Comparison of ENCODE assay signal across 8 cellular contexts in the genomic region with DNA sequence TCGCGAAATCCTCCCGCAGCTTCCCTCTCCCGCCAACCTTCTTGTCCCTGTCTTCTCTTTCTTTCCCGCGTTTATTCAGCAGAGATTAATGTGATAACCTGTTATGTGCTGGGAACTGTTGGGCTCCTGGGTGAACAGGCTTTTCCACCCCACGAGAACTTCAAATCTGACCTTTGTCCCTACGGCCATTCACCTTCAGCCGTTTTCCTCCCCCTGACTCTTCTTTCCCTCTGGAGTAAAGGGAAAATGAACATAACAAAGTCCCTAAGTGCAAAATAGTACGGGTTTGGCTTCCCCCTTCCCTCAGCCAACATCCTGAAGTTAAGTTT. TPM values are rescaled to one million over a fixed set of nuclear protein-coding genes. Genes with fewer than 3 reads are reported as not detected.
DNase-seq lines count a peak whose midpoint lies in the region; ATAC-seq lines count a peak whose summit lies in the region.

No MANE protein-coding gene starts in this region.

- H3K4me3 ChIP-seq in iPS-18c (ENCODE audit: insufficient read depth, low read depth, low read length) = peak overlapping the region; percentile 47; the same call in 1 of the 2 replicates

- peaks cover 9% of the 10 kb centered on the region for H3K4me1 Mint-ChIP-seq in activated naive CD8-positive, alpha-beta T cell treated with anti-CD3 and anti-CD28 coated beads, Interleukin-2, amount 10 ng/mL, durations not matched to agents 7 days and 5 days
- peaks cover 17% of the 10 kb centered on the region for H3K4me1 Mint-ChIP-seq in stimulated activated naive CD8-positive, alpha-beta T cell treated with anti-CD3 and anti-CD28 coated beads, Interleukin-15, amount 100 ng/mL, for 72 hours

- H3K9me3 Mint-ChIP-seq in activated naive CD8-positive, alpha-beta T cell treated with anti-CD3 and anti-CD28 coated beads, Interleukin-2, amount 10 ng/mL, durations not matched to agents 7 days and 5 days = no peaks in the 10 kb centered on the region
- H3K9me3 Mint-ChIP-seq in stimulated activated naive CD8-positive, alpha-beta T cell treated with anti-CD3 and anti-CD28 coated beads, Interleukin-15, amount 100 ng/mL, for 72 hours = no peaks in the 10 kb centered on the region

- ATAC-seq in HG02943 (IDR thresholded peaks at IDR 0.05; ENCODE audit: low read depth, unreplicated experiment) = peak; percentile 10
- ATAC-seq in activated naive CD8-positive, alpha-beta T cell treated with anti-CD3 and anti-CD28 coated beads, Interleukin-2, amount 10 ng/mL, durations not matched to agents 7 days and 5 days (ENCODE audit: low read depth) = no peak
- ATAC-seq in stimulated activated naive CD8-positive, alpha-beta T cell treated with anti-CD3 and anti-CD28 coated beads, Interleukin-15, amount 100 ng/mL, for 72 hours = peak; percentile 21
- no peak for ATAC-seq in HG03565 (IDR thresholded peaks at IDR 0.05; ENCODE audit: unreplicated experiment)

- H3K27me3 Mint-ChIP-seq in activated naive CD8-positive, alpha-beta T cell treated with anti-CD3 and anti-CD28 coated beads, Interleukin-2, amount 10 ng/mL, durations not matched to agents 7 days and 5 days = peaks cover 9% of the 10 kb centered on the region
- no peaks in the 10 kb centered on the region for H3K27me3 Mint-ChIP-seq in stimulated activated naive CD8-positive, alpha-beta T cell treated with anti-CD3 and anti-CD28 coated beads, Interleukin-15, amount 100 ng/mL, for 72 hours

- peaks cover 2% of the 10 kb centered on the region for H3K36me3 Mint-ChIP-seq in activated naive CD8-positive, alpha-beta T cell treated with anti-CD3 and anti-CD28 coated beads, Interleukin-2, amount 10 ng/mL, durations not matched to agents 7 days and 5 days

- no peaks in the 10 kb centered on the region for H3K9me3 ChIP-seq in iPS-18c (ENCODE audit: control insufficient read depth, insufficient read depth, low read length)

- peak overlapping the region; percentile 87 for H3K4me3 Mint-ChIP-seq in activated naive CD8-positive, alpha-beta T cell treated with anti-CD3 and anti-CD28 coated beads, Interleukin-2, amount 10 ng/mL, durations not matched to agents 7 days and 5 days
- peak overlapping the region; percentile 79 to 95 for H3K4me3 Mint-ChIP-seq in stimulated activated naive CD8-positive, alpha-beta T cell treated with anti-CD3 and anti-CD28 coated beads, Interleukin-15, amount 100 ng/mL, for 72 hours

- POLR2A ChIA-PET in activated naive CD8-positive, alpha-beta T cell treated with anti-CD3 and anti-CD28 coated beads, Interleukin-2, amount 10 ng/mL, durations not matched to agents 7 days and 5 days (lab: Charles Lee) = interaction anchor here (0.6 to 1.8 kb wide), 4 partner anchors 16 to 477 kb away, joined by 3 to 17 read pairs (median 5); a partner anchor contains a TSS

- peak overlapping the region; percentile 86 for H3K27ac Mint-ChIP-seq in activated naive CD8-positive, alpha-beta T cell treated with anti-CD3 and anti-CD28 coated beads, Interleukin-2, amount 10 ng/mL, durations not matched to agents 7 days and 5 days
- H3K27ac Mint-ChIP-seq in stimulated activated naive CD8-positive, alpha-beta T cell treated with anti-CD3 and anti-CD28 coated beads, Interleukin-15, amount 100 ng/mL, for 72 hours = peak overlapping the region; percentile 93 to 100

- DNase-seq in DMS53 treated with DMSO at 0.1 percent for 48 hours (lab: John Stamatoyannopoulos, UW; ENCODE audit: unreplicated experiment) = peak; percentile 58
- DNase-seq in activated naive CD8-positive, alpha-beta T cell treated with anti-CD3 and anti-CD28 coated beads, Interleukin-2, amount 10 ng/mL, durations not matched to agents 7 days and 5 days = no peak
- no peak for DNase-seq in stimulated activated naive CD8-positive, alpha-beta T cell treated with anti-CD3 and anti-CD28 coated beads, Interleukin-15, amount 100 ng/mL, for 72 hours
- DNase-seq in NCI-H1092 treated with DMSO at 0.1 percent for 48 hours (lab: John Stamatoyannopoulos, UW) = no peak
- no peak for DNase-seq in NCI-H1105 treated with DMSO at 0.1 percent for 48 hours (lab: John Stamatoyannopoulos, UW)

RNA-seq across cellular contexts. Expression of a gene that starts 15.1 kb away (rescaled TPM):
- total RNA-seq in activated naive CD8-positive, alpha-beta T cell treated with anti-CD3 and anti-CD28 coated beads, Interleukin-2, amount 10 ng/mL, durations not matched to agents 7 days and 5 days = 100 to 1,000 TPM; 138 to 148 TPM

RNA-seq across cellular contexts. Expression of a gene that starts 24.1 kb away (rescaled TPM):
- total RNA-seq in activated naive CD8-positive, alpha-beta T cell treated with anti-CD3 and anti-CD28 coated beads, Interleukin-2, amount 10 ng/mL, durations not matched to agents 7 days and 5 days = 1 to 10 TPM; 3.8 to 4.4 TPM

Comparison
In these comparisons a context has a peak if more than half of its experiments do, and no peak if none do; other contexts are left out.
1. ATAC-seq: peak in HG02943 (single experiment) and stimulated activated naive CD8-positive, alpha-beta T cell treated with anti-CD3 and anti-CD28 coated beads, Interleukin-15, amount 100 ng/mL, for 72 hours (single experiment); none in activated naive CD8-positive, alpha-beta T cell treated with anti-CD3 and anti-CD28 coated beads, Interleukin-2, amount 10 ng/mL, durations not matched to agents 7 days and 5 days (single experiment) and HG03565 (single experiment).